Comparison of ENCODE assay signal across 12 cellular contexts in the genomic region with DNA sequence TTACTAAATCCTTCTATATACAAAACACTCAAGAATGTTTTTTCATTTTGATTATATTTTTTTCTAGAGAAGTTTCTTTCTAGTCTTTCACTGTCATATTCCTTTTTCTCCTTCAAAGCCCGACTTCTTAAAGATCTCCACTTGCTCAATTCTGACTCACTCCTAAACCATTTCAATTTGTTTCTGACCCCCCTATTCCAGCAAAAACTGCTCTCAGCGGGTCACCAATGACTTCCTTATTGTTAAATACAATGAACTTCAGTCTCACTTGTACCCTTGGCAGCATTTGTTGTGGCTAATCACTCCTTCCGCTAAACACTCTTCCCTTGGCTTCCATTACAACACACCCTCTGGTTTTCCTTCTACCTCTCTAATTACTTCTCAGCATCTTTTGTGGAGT.
DNase-seq lines count a peak whose midpoint lies in the region; ATAC-seq, FAIRE-seq and TF ChIP-seq lines count a peak whose summit lies in the region.
"Had no signal": no experiment of that assay in that cellular context is flagged by ENCODE, and none has a peak within 500 bp of the region (broad histone marks: within the 10 kb centered on the region; RNA-seq: fewer than 3 reads in every experiment).

No MANE protein-coding gene starts in this region.

- TF ChIP-seq POLR2A in H54 (IDR thresholded peaks at IDR 0.05; ENCODE audit: low read depth, low read length) = no peak

- DNase-seq in H54 (ENCODE audit: insufficient read length, low spot score) (peak; percentile 6), NOMO-1 treated with dmso at 0.1 percent for 144 hours (lab: John Stamatoyannopoulos, UW; ENCODE audit: unreplicated experiment) (peak; percentile 11), epithelial cell of prostate (ENCODE audit: low read depth, low spot score) (no peak), non-pigmented ciliary epithelial cell (ENCODE audit: low read depth) (peak; percentile 55), NCI-H1417 treated with DMSO at 0.1 percent for 48 hours (lab: John Stamatoyannopoulos, UW) (no peak)
- DNase-seq in activated naive CD4-positive, alpha-beta T cell (lab: John Stamatoyannopoulos, UW) = no peak
- DNase-seq: effector CD8-positive, alpha-beta T cell; T-helper 17 cell had no signal

- peak; percentile 87 for FAIRE-seq in H54 (lab: Jason Lieb, UNC)

- H3K27ac ChIP-seq in epithelial cell of prostate = peak overlapping the region; percentile 33
- H3K27ac ChIP-seq: skin epidermis had no signal

- ATAC-seq in HG02852 (IDR thresholded peaks at IDR 0.05; ENCODE audit: unreplicated experiment) (no peak), GM18858 (IDR thresholded peaks at IDR 0.05; ENCODE audit: unreplicated experiment) (no peak)
- ATAC-seq: stimulated activated memory B cell treated with anti-CD40 and anti-IgM and Interleukin-4, amounts not matched to agents 10 μg/mL and 1 μg/mL and 100 μg/mL, for 72 hours; T-helper 17 cell had no signal

Comparison
In these comparisons a context has a peak if more than half of its experiments do, and no peak if none do; other contexts are left out.
1. DNase-seq: peak in H54 (single experiment), NOMO-1 treated with dmso at 0.1 percent for 144 hours (single experiment) and non-pigmented ciliary epithelial cell (single experiment); none in epithelial cell of prostate (single experiment), NCI-H1417 treated with DMSO at 0.1 percent for 48 hours (single experiment) and activated naive CD4-positive, alpha-beta T cell (0 of 4).